Comparison of ENCODE assay signal across 8 cellular contexts in genomic region chr15:100601628-100602063, GRCh38. TPM values are rescaled to one million over a fixed set of nuclear protein-coding genes. Genes with fewer than 3 reads are reported as not detected.
A peak's percentile ranks its signal among the peaks of the same experiment; 100 is the strongest.
DNase-seq lines count a peak whose midpoint lies in the region; ATAC-seq and TF ChIP-seq lines count a peak whose summit lies in the region.

No MANE protein-coding gene starts in this region.

- H3K9me3 ChIP-seq in MG63 (no peaks in the 10 kb centered on the region), esophagus squamous epithelium (no peaks in the 10 kb centered on the region), sigmoid colon (no peaks in the 10 kb centered on the region)

- H3K27ac ChIP-seq in 22Rv1 (peak overlapping the region; percentile 68), esophagus squamous epithelium (peak overlapping the region; percentile 90 to 94 (median 92)), sigmoid colon (peak overlapping the region; percentile 82 to 86 (median 84))

- WGBS in esophagus squamous epithelium, 2 donors: 0 to 1% methylated on average over 10 to 11 of the region's 21 CpGs
- WGBS in sigmoid colon, 2 donors: 0% methylated on average over 21 of the region's 21 CpGs

- intact Hi-C loops in esophagus squamous epithelium (cut with DNase I): no loop called here
- intact Hi-C loops in sigmoid colon (cut with DNase I): loop anchor here (10.0 kb wide), 2 partner anchors 257 to 677 kb away; partner anchors contain the start of gene ADAMTS17

- TF ChIP-seq EP300 in sigmoid colon (IDR thresholded peaks at IDR 0.05): no peak

- no peak for DNase-seq in MG63
- no peak for DNase-seq in esophagus squamous epithelium (lab: John Stamatoyannopoulos, UW)
- no peak for DNase-seq in sigmoid colon
- DNase-seq in activated CD8-positive, alpha-beta memory T cell treated with anti-CD3 and anti-CD28 coated beads, Interleukin-2, amount 50 U/mL, for 4 hours: no peak
- no peak for DNase-seq in NCI-H2107 (lab: John Stamatoyannopoulos, UW)
- DNase-seq in dedifferentiated amniotic fluid mesenchymal stem cell (ENCODE audit: extremely low spot score): no peak

- TF ChIP-seq CTCF in 22Rv1 (IDR thresholded peaks at IDR 0.05) (no peak), esophagus squamous epithelium (IDR thresholded peaks at IDR 0.05) (no peak), sigmoid colon (IDR thresholded peaks at IDR 0.05) (no peak)

- peak; percentile 3 for ATAC-seq in GM19463 (IDR thresholded peaks at IDR 0.05; ENCODE audit: unreplicated experiment)

- peak overlapping the region; percentile 80 for H3K4me3 ChIP-seq in MG63
- peak overlapping the region; percentile 84 to 94 (median 91) for H3K4me3 ChIP-seq in esophagus squamous epithelium
- H3K4me3 ChIP-seq in sigmoid colon: peak overlapping the region; percentile 78 to 95 (median 83)

- TF ChIP-seq POLR2A in esophagus squamous epithelium (IDR thresholded peaks at IDR 0.05) (no peak), sigmoid colon (IDR thresholded peaks at IDR 0.05) (no peak)

- H3K4me1 ChIP-seq in esophagus squamous epithelium (peaks cover 7 to 72% (median 44%) of the 10 kb centered on the region in 3 donors), sigmoid colon (peaks cover 0 to 43% (median 36%) of the 10 kb centered on the region in 4 donors)

- H3K27me3 ChIP-seq in MG63: no peaks in the 10 kb centered on the region
- H3K27me3 ChIP-seq in esophagus squamous epithelium: no peaks in the 10 kb centered on the region
- H3K27me3 ChIP-seq in sigmoid colon: no peaks in the 10 kb centered on the region

- H3K36me3 ChIP-seq in MG63: peaks cover 25% of the 10 kb centered on the region
- peaks cover 0 to 19% (median 0%) of the 10 kb centered on the region in 3 donors for H3K36me3 ChIP-seq in esophagus squamous epithelium
- H3K36me3 ChIP-seq in sigmoid colon: peaks cover 0 to 9% (median 0%) of the 10 kb centered on the region in 4 donors

RNA-seq across cellular contexts. Expression of gene LINS1, which starts 0.3 kb away (rescaled TPM):
- total RNA-seq in MG63 (2014; rRNA removed; shearing (Covaris generic); ENCODE audit: low replicate concordance): 8.0 and 24.3 TPM in 2 replicates
- 10 to 100 TPM in 3 of 4 donors, 1 to 10 TPM in 1; 9.1 to 44.6 (median 19.4) TPM for total RNA-seq in esophagus squamous epithelium
- 10 to 100 TPM; 13.6 to 74.8 (median 40.1) TPM for total RNA-seq in sigmoid colon
- polyA plus RNA-seq in sigmoid colon: 10 to 100 TPM in 1 of 3 donors, 1 to 10 TPM in 2; 6.6 to 13.7 (median 7.9) TPM

RNA-seq across cellular contexts. Expression of gene ASB7, which starts 0.7 kb away (rescaled TPM):
- total RNA-seq in MG63 (2014; rRNA removed; shearing (Covaris generic); ENCODE audit: low replicate concordance): 8.4 and 12.8 TPM in 2 replicates
- total RNA-seq in esophagus squamous epithelium (10 to 100 TPM in 3 of 4 donors, 1 to 10 TPM in 1; 9.7 to 12.3 (median 12.0) TPM), sigmoid colon (10 to 100 TPM in 3 of 4 donors, 1 to 10 TPM in 1; 7.2 to 13.8 (median 12.0) TPM)
- polyA plus RNA-seq in sigmoid colon: 10 to 100 TPM in 1 of 3 donors, 1 to 10 TPM in 2; 7.2 to 15.7 (median 9.6) TPM
